11 cellular contexts compared by ENCODE assay signal in genomic region chr5:168583742-168584482, GRCh38. TPM values are rescaled to one million over a fixed set of nuclear protein-coding genes. Genes with fewer than 3 reads are reported as not detected.
A peak's percentile ranks its signal among the peaks of the same experiment; 100 is the strongest.
DNase-seq lines count a peak whose midpoint lies in the region; ATAC-seq and TF ChIP-seq lines count a peak whose summit lies in the region.
"Had no signal": no experiment of that assay in that cellular context is flagged by ENCODE, and none has a peak within 500 bp of the region (broad histone marks: within the 10 kb centered on the region; RNA-seq: fewer than 3 reads in every experiment).

No MANE protein-coding gene starts in this region.

- H3K4me3 Mint-ChIP-seq in naive thymus-derived CD8-positive, alpha-beta T cell: no peak overlapping the region
- H3K4me3 Mint-ChIP-seq in glutamatergic neuron (ENCODE audit: unreplicated experiment): no peak overlapping the region

- no peaks in the 10 kb centered on the region for H3K36me3 Mint-ChIP-seq in naive thymus-derived CD8-positive, alpha-beta T cell
- no peaks in the 10 kb centered on the region for H3K36me3 Mint-ChIP-seq in glutamatergic neuron (ENCODE audit: unreplicated experiment)

- H3K27ac Mint-ChIP-seq in naive thymus-derived CD8-positive, alpha-beta T cell: no peak overlapping the region
- H3K27ac Mint-ChIP-seq in glutamatergic neuron (ENCODE audit: unreplicated experiment): no peak overlapping the region

- ATAC-seq in GM18502 (IDR thresholded peaks at IDR 0.05; ENCODE audit: poor library complexity, unreplicated experiment) (peak; percentile 37), GM21360 (IDR thresholded peaks at IDR 0.05; ENCODE audit: unreplicated experiment) (peak; percentile 35), HG03039 (IDR thresholded peaks at IDR 0.05; ENCODE audit: unreplicated experiment) (peak; percentile 26)
- no peak for ATAC-seq in naive thymus-derived CD8-positive, alpha-beta T cell
- ATAC-seq: esophagus mucosa, Panc1 had no signal

- no peaks in the 10 kb centered on the region for H3K9me3 Mint-ChIP-seq in naive thymus-derived CD8-positive, alpha-beta T cell
- H3K9me3 Mint-ChIP-seq in glutamatergic neuron (ENCODE audit: unreplicated experiment): peaks cover 8% of the 10 kb centered on the region

- POLR2A ChIA-PET in naive thymus-derived CD8-positive, alpha-beta T cell (lab: Charles Lee): no interaction called here

- DNase-seq in MV-4-11 (lab: John Stamatoyannopoulos, UW): peak; percentile 4
- no peak for DNase-seq in naive thymus-derived CD8-positive, alpha-beta T cell
- DNase-seq in glutamatergic neuron: no peak
- DNase-seq in A172 (ENCODE audit: low spot score): no peak
- DNase-seq in stimulated activated CD4-positive, alpha-beta T cell treated with anti-CD3 and anti-CD28 coated beads, Interleukin-12 subunit alpha, Interleukin-12 subunit beta, amount 100 ng/mL, for 4 hours: no peak
- DNase-seq: NCI-H1417 had no signal

- peaks cover 10 to 20% (median 16%) of the 10 kb centered on the region in 5 donors for H3K27me3 Mint-ChIP-seq in naive thymus-derived CD8-positive, alpha-beta T cell
- peaks cover 24% of the 10 kb centered on the region for H3K27me3 Mint-ChIP-seq in glutamatergic neuron (ENCODE audit: unreplicated experiment)

- TF ChIP-seq CTCF in glutamatergic neuron (IDR thresholded peaks at IDR 0.05; ENCODE audit: partially characterized antibody, unreplicated experiment): no peak

- H3K4me1 Mint-ChIP-seq in naive thymus-derived CD8-positive, alpha-beta T cell: peaks cover 5 to 11% (median 8%) of the 10 kb centered on the region in 4 donors
- peaks cover 17% of the 10 kb centered on the region for H3K4me1 Mint-ChIP-seq in glutamatergic neuron (ENCODE audit: low read depth, unreplicated experiment)

RNA-seq across cellular contexts. Expression of gene PANK3, which starts 4.7 kb away (rescaled TPM):
- total RNA-seq in naive thymus-derived CD8-positive, alpha-beta T cell: 10 to 100 TPM; 40.4 to 49.8 TPM
- 1 to 10 TPM; 2.6 to 6.7 (median 4.9) TPM for polyA plus RNA-seq in naive thymus-derived CD8-positive, alpha-beta T cell
- 153 TPM for total RNA-seq in glutamatergic neuron (ENCODE audit: unreplicated experiment)
- total RNA-seq in A172 (2014; rRNA removed; shearing (Covaris generic)): 49.0 and 62.3 TPM in 2 replicates

RNA-seq across cellular contexts. Expression of gene FBLL1, which starts 54.8 kb away (rescaled TPM):
- not detected for total RNA-seq in naive thymus-derived CD8-positive, alpha-beta T cell
- not detected for polyA plus RNA-seq in naive thymus-derived CD8-positive, alpha-beta T cell
- 66.2 TPM for total RNA-seq in glutamatergic neuron (ENCODE audit: unreplicated experiment)
- total RNA-seq in A172 (2014; rRNA removed; shearing (Covaris generic)): 0.17 TPM in 1 of 2 replicates, not detected in the other
- total RNA-seq: esophagus mucosa had no signal

Comparison
In these comparisons a context has a peak if more than half of its experiments do, and no peak if none do; other contexts are left out.
1. ATAC-seq: peak in GM18502 (single experiment), GM21360 (single experiment) and HG03039 (single experiment); none in naive thymus-derived CD8-positive, alpha-beta T cell (0 of 2).
2. RNA of gene FBLL1, which starts 54.8 kb away (total RNA-seq): 66.2 TPM in glutamatergic neuron (single experiment); 0.17 TPM in A172 and not detected in naive thymus-derived CD8-positive, alpha-beta T cell; every median in the first group is over 10 times any median in the second.